10 cellular contexts compared by ENCODE assay signal in the genomic region with DNA sequence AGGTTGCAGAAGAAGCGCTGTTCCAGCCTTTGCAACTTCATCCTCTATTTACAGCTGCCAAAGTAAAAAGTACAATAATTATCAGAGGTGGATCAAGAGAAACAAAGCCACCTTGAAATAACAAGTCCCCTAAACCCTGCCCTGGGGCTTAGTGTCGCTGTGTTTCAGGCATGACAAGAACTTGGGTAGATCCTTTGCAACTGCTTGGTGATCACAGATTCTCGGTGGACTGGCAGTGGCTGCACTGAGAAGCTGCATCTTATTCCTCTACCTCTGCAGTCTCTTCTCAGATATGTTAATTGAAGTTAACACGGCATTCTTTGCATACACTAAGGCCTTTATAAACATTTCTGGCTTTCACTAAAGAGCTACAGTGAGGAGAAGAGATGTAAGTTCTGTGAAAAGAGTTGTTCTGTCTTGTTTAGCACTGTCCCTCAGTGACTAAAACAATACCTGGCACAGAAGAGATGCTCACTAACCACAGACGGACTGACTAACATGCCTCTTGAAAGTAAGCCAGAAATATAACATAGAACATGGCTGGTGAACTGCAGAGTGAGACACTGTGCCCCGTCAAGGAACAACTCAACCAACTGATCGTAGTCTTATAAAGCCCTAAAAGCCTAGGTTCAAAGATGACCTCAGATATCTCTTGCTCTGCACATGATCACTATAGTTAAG.
DNase-seq lines count a peak whose midpoint lies in the region; ATAC-seq and TF ChIP-seq lines count a peak whose summit lies in the region.
"Had no signal": no experiment of that assay in that cellular context is flagged by ENCODE, and none has a peak within 500 bp of the region (broad histone marks: within the 10 kb centered on the region; RNA-seq: fewer than 3 reads in every experiment).

No MANE protein-coding gene starts in this region.

- H4K20me1 ChIP-seq in hepatocyte (ENCODE audit: insufficient read depth, poor library complexity, severe bottlenecking): peaks cover 4% of the 10 kb centered on the region

- peak overlapping the region; percentile 49 for H3K4me2 ChIP-seq in hepatocyte

- H3K27me3 ChIP-seq in SJCRH30: no peaks in the 10 kb centered on the region
- no peaks in the 10 kb centered on the region for H3K27me3 ChIP-seq in hepatocyte
- H3K27me3 ChIP-seq: dorsolateral prefrontal cortex had no signal

- peak overlapping the region in 2 of 10 donors; percentile 36 to 55 for H3K27ac Mint-ChIP-seq in naive thymus-derived CD8-positive, alpha-beta T cell

- no peaks in the 10 kb centered on the region for H3K27me3 Mint-ChIP-seq in naive thymus-derived CD8-positive, alpha-beta T cell

- TF ChIP-seq CTCF in hepatocyte (IDR thresholded peaks at IDR 0.05; ENCODE audit: poor library complexity): no peak

- H3K4me3 Mint-ChIP-seq in naive thymus-derived CD8-positive, alpha-beta T cell: peak overlapping the region in 1 of 10 donors; percentile 12

- peak; percentile 38 for DNase-seq in ELF-1 (ENCODE audit: low read depth, low spot score)
- peak in 1 of 2 experiments; percentile 3 for DNase-seq in SJCRH30
- no peak for DNase-seq in hepatocyte (ENCODE audit: low spot score)
- DNase-seq in 8988T: no peak
- DNase-seq in LoVo (ENCODE audit: low spot score): no peak
- DNase-seq in activated CD8-positive, alpha-beta memory T cell treated with anti-CD3 and anti-CD28 coated beads, Interleukin-2, amount 50 U/mL, for 48 hours: no peak
- DNase-seq in naive thymus-derived CD8-positive, alpha-beta T cell: no peak
- DNase-seq: dorsolateral prefrontal cortex, NCI-H2029 had no signal

- no peaks in the 10 kb centered on the region for H3K9me2 ChIP-seq in hepatocyte (replicated peaks; ENCODE audit: insufficient read depth)

- H3K4me3 ChIP-seq in SJCRH30 (no peak overlapping the region), hepatocyte (no peak overlapping the region)
- H3K4me3 ChIP-seq: dorsolateral prefrontal cortex had no signal

- POLR2A ChIA-PET in naive thymus-derived CD8-positive, alpha-beta T cell (lab: Charles Lee): no interaction called here

- peak; percentile 49 for ATAC-seq in GM19351 (IDR thresholded peaks at IDR 0.05; ENCODE audit: unreplicated experiment)
- ATAC-seq in naive thymus-derived CD8-positive, alpha-beta T cell: no peak

- H3K79me2 ChIP-seq in hepatocyte: peaks cover 87% of the 10 kb centered on the region

- H3K27ac ChIP-seq in SJCRH30: 0 out of 2 replicates have a peak overlapping the region, but pooled peaks have one; percentile 13
- peak overlapping the region; percentile 46 for H3K27ac ChIP-seq in hepatocyte
- H3K27ac ChIP-seq: dorsolateral prefrontal cortex had no signal

- H3K4me1 Mint-ChIP-seq in naive thymus-derived CD8-positive, alpha-beta T cell: peaks cover 30 to 71% (median 63%) of the 10 kb centered on the region in 4 donors

- peaks cover 0 to 4% (median 0%) of the 10 kb centered on the region in 3 donors for H3K36me3 Mint-ChIP-seq in naive thymus-derived CD8-positive, alpha-beta T cell

- 73% methylated on average over 7 of the region's 7 CpGs for WGBS in hepatocyte (ENCODE audit: low lambda C conversion rate, missing lambda C conversion rate)

- no peak overlapping the region for H2AFZ ChIP-seq in hepatocyte

- H3K9me3 ChIP-seq in SJCRH30 (replicated peaks): no peaks in the 10 kb centered on the region
- no peaks in the 10 kb centered on the region for H3K9me3 ChIP-seq in hepatocyte (ENCODE audit: low read depth)

- no peaks in the 10 kb centered on the region for H3K36me3 ChIP-seq in SJCRH30
- no peaks in the 10 kb centered on the region for H3K36me3 ChIP-seq in hepatocyte (replicated peaks; ENCODE audit: insufficient read depth, low read depth)

- H3K9me3 Mint-ChIP-seq in naive thymus-derived CD8-positive, alpha-beta T cell: no peaks in the 10 kb centered on the region

- peaks cover 14% of the 10 kb centered on the region for H3K4me1 ChIP-seq in SJCRH30
- peaks cover 38% of the 10 kb centered on the region for H3K4me1 ChIP-seq in hepatocyte (ENCODE audit: insufficient read depth)
